9 cellular contexts compared by ENCODE assay signal in the genomic region with DNA sequence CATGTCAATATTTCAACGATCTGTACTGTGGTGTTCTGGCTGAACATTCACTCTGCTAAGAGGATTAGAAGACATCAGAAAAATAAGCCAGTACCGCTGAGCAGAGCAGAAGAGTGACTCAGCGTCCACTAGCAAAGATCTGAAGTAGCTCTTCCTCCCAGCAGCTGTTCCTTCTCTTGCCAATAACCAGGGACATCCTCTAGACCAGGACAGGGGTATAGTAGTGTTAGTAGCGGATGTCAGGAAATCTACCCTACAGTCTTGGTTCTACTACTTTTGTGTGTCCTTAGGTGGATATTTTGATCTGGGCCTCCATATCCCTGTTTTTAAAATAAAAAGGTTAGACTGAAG.
DNase-seq lines count a peak whose midpoint lies in the region; FAIRE-seq and TF ChIP-seq lines count a peak whose summit lies in the region.
"Had no signal": no experiment of that assay in that cellular context is flagged by ENCODE, and none has a peak within 500 bp of the region (broad histone marks: within the 10 kb centered on the region; RNA-seq: fewer than 3 reads in every experiment).

No MANE protein-coding gene starts in this region.

- no peak for TF ChIP-seq POLR2A in H54 (IDR thresholded peaks at IDR 0.05; ENCODE audit: low read depth, low read length)

- no peak for TF ChIP-seq CTCF in fibroblast of villous mesenchyme (IDR thresholded peaks at IDR 0.05; ENCODE audit: insufficient read depth, low read depth, low read length)

- DNase-seq in H54 (ENCODE audit: insufficient read length, low spot score), result peak; percentile 42
- DNase-seq in RCC 7860 (ENCODE audit: low spot score), result peak; percentile 43
- DNase-seq in fibroblast of villous mesenchyme (ENCODE audit: low read depth), result peak; percentile 70
- DNase-seq in skeletal muscle cell (ENCODE audit: low read depth), result peak; percentile 33
- no peak for DNase-seq in activated CD4-positive, alpha-beta T cell treated with anti-CD3 and anti-CD28 coated beads, Interleukin-2, amount 50 U/mL, for 4 hours
- DNase-seq in NCI-H2107 (lab: John Stamatoyannopoulos, UW), result no peak
- DNase-seq in NCI-H69 (lab: John Stamatoyannopoulos, UW), result no peak
- DNase-seq: stimulated activated CD4-positive, alpha-beta T cell treated with anti-CD3 and anti-CD28 coated beads, Interleukin-4, amount 100 ng/mL, for 1 hour had no signal

- FAIRE-seq in H54 (lab: Jason Lieb, UNC), result peak; percentile 80
- peak; percentile 35 for FAIRE-seq in RCC 7860 (lab: Jason Lieb, UNC)

- no peak overlapping the region for H3K4me3 ChIP-seq in fibroblast of villous mesenchyme (ENCODE audit: low read depth, low read length)
- H3K4me3 ChIP-seq in skeletal muscle cell (ENCODE audit: low read depth, low read length), result no peak overlapping the region
- H3K4me3 ChIP-seq: thoracic aorta had no signal

Comparison
In these comparisons a context has a peak if more than half of its experiments do, and no peak if none do; other contexts are left out.
1. DNase-seq: peak in H54 (single experiment), RCC 7860 (single experiment), fibroblast of villous mesenchyme (single experiment) and skeletal muscle cell (single experiment); none in activated CD4-positive, alpha-beta T cell treated with anti-CD3 and anti-CD28 coated beads, Interleukin-2, amount 50 U/mL, for 4 hours (0 of 2), NCI-H2107 (single experiment) and NCI-H69 (single experiment).